In the genomic region with DNA sequence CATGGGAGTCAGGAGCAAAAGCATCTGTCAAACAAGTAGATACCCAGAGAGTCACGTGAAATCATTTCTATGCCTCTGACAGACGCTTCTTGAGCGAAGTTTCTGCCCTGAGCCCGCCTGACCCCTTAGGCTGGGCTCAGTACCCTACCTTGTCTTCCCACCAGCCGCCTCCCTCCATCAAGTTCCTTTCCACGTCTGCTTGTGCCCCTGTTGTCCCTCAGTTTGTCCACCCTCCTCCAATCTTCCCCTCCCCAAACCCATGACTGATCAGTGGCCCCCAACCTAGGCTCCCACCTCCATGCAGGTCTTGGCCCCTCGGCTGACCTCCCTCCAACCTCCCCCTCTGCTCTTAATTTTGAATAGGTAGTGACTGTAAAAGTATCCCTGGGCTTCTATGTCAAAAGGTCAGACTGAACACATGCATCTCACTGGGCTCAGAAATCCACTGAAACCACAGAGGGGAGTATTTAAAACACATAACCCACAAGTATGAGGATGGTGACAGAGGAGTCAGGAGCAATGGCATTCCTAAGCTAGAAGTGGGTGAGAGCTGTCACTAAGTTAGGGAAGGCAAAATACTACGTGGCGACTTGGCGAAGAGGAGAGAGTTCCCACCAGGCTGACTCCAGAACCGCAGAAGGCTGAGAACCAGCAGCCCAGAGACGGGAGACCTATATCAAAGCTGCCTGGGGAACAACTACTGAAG, we compare ENCODE assay signal across 9 cellular contexts. TPM values are rescaled to one million over a fixed set of nuclear protein-coding genes. Genes with fewer than 3 reads are reported as not detected.
DNase-seq lines count a peak whose midpoint lies in the region; ATAC-seq and TF ChIP-seq lines count a peak whose summit lies in the region.
"Had no signal": no experiment of that assay in that cellular context is flagged by ENCODE, and none has a peak within 500 bp of the region (broad histone marks: within the 10 kb centered on the region; RNA-seq: fewer than 3 reads in every experiment).

No MANE protein-coding gene starts in this region.

- no peaks in the 10 kb centered on the region for H3K9me3 ChIP-seq in BLaER1
- no peaks in the 10 kb centered on the region for H3K9me3 ChIP-seq in naive thymus-derived CD4-positive, alpha-beta T cell (ENCODE audit: control insufficient read depth in 2 of 3, low read length in 3 of 3)
- H3K9me3 ChIP-seq in MG63 = no peaks in the 10 kb centered on the region

- no peak for ATAC-seq in naive thymus-derived CD4-positive, alpha-beta T cell
- no peak for ATAC-seq in GM21360 (IDR thresholded peaks at IDR 0.05; ENCODE audit: unreplicated experiment)

- H3K9ac ChIP-seq in BLaER1 = peak overlapping the region; percentile 85

- peak overlapping the region; percentile 91 for H3K4me2 ChIP-seq in BLaER1

- TF ChIP-seq CTCF in astrocyte of the cerebellum (IDR thresholded peaks at IDR 0.05; ENCODE audit: low read depth, low read length, missing control alignments) = no peak

- H3K27ac Mint-ChIP-seq in naive thymus-derived CD4-positive, alpha-beta T cell = peak overlapping the region in 8 of 9 donors; percentile 14 to 100 (median 72)

- no peaks in the 10 kb centered on the region for H3K27me3 Mint-ChIP-seq in naive thymus-derived CD4-positive, alpha-beta T cell

- CTCF ChIA-PET in naive thymus-derived CD4-positive, alpha-beta T cell (lab: Charles Lee) = no interaction called here

- POLR2A ChIA-PET in naive thymus-derived CD4-positive, alpha-beta T cell (lab: Charles Lee) = interaction anchor here (0.6 to 2.3 kb wide), 3 partner anchors 25 to 36 kb away, joined by 3 to 11 read pairs (median 4); a partner anchor contains a TSS

- peaks cover 42% of the 10 kb centered on the region for H3K36me3 ChIP-seq in BLaER1
- H3K36me3 ChIP-seq in naive thymus-derived CD4-positive, alpha-beta T cell (ENCODE audit: control insufficient read depth in 2 of 3, insufficient read depth in 3 of 3, low read length in 3 of 3) = peaks cover 0 to 28% (median 0%) of the 10 kb centered on the region in 3 experiments
- peaks cover 19% of the 10 kb centered on the region for H3K36me3 ChIP-seq in MG63

- H3K4me3 ChIP-seq in BLaER1 (peak overlapping the region; percentile 74), astrocyte of the cerebellum (ENCODE audit: low read depth, low read length) (no peak overlapping the region), MG63 (no peak overlapping the region)
- peak overlapping the region; percentile 83 for H3K4me3 ChIP-seq in Jurkat, Clone E6-1 (ENCODE audit: low read length)
- H3K4me3 ChIP-seq in naive thymus-derived CD4-positive, alpha-beta T cell (ENCODE audit: low read length) = no peak overlapping the region

- peaks cover 0 to 11% (median 0%) of the 10 kb centered on the region in 5 donors for H3K36me3 Mint-ChIP-seq in naive thymus-derived CD4-positive, alpha-beta T cell

- no peaks in the 10 kb centered on the region for H3K27me3 ChIP-seq in BLaER1
- no peaks in the 10 kb centered on the region for H3K27me3 ChIP-seq in naive thymus-derived CD4-positive, alpha-beta T cell (ENCODE audit: control insufficient read depth in 2 of 2, insufficient read depth in 2 of 2, low read length in 2 of 2)
- no peaks in the 10 kb centered on the region for H3K27me3 ChIP-seq in MG63

- peaks cover 6 to 29% (median 17%) of the 10 kb centered on the region in 7 donors for H3K4me1 Mint-ChIP-seq in naive thymus-derived CD4-positive, alpha-beta T cell

- H3K4me1 ChIP-seq in BLaER1 = peaks cover 42% of the 10 kb centered on the region
- peaks cover 14 to 16% of the 10 kb centered on the region in 2 donors for H3K4me1 ChIP-seq in naive thymus-derived CD4-positive, alpha-beta T cell (ENCODE audit: control insufficient read depth in 2 of 2, insufficient read depth in 2 of 2, low read length in 2 of 2)

- intact Hi-C loops in naive thymus-derived CD4-positive, alpha-beta T cell (cut with micrococcal nuclease) = no loop called here
- intact Hi-C loops in cardiac septum (cut with DNase I) = no loop called here

- H3K27ac ChIP-seq in BLaER1 = peak overlapping the region; percentile 87
- H3K27ac ChIP-seq in naive thymus-derived CD4-positive, alpha-beta T cell (ENCODE audit: low read depth, low read length) = peak overlapping the region; percentile 91

- peaks cover 31% of the 10 kb centered on the region for H4K20me1 ChIP-seq in BLaER1

- no peak for DNase-seq in Jurkat, Clone E6-1 (ENCODE audit: low read depth, low spot score)
- DNase-seq in astrocyte of the cerebellum (ENCODE audit: low read depth) (peak; percentile 29), MG63 (no peak), cardiac septum (ENCODE audit: low spot score) (no peak), RPMI8226 (no peak)
- no peak for DNase-seq in naive thymus-derived CD4-positive, alpha-beta T cell
- DNase-seq: kidney had no signal

- H3K9me3 Mint-ChIP-seq in naive thymus-derived CD4-positive, alpha-beta T cell = no peaks in the 10 kb centered on the region

- peak overlapping the region in 9 of 10 donors; percentile 21 to 98 (median 55) for H3K4me3 Mint-ChIP-seq in naive thymus-derived CD4-positive, alpha-beta T cell

- in situ Hi-C loops in astrocyte of the cerebellum (cut with HindIII; ENCODE audit: low sequenced_read_pairs) = no loop called here

RNA-seq across cellular contexts. Expression of a gene that starts 1.7 kb away (rescaled TPM):
- polyA plus RNA-seq in Jurkat, Clone E6-1 (2012; ENCODE audit: insufficient read depth, insufficient read length) = 10.8 TPM
- 10 to 100 TPM in 4 of 5 experiments, 1 to 10 TPM in 1; 9.5 to 20.0 (median 15.1) TPM for total RNA-seq in naive thymus-derived CD4-positive, alpha-beta T cell
- 1 to 10 TPM; 3.2 to 6.0 TPM for polyA plus RNA-seq in naive thymus-derived CD4-positive, alpha-beta T cell
- total RNA-seq in MG63 (2014; rRNA removed; shearing (Covaris generic); ENCODE audit: low replicate concordance) = 18.4 and 23.5 TPM in 2 replicates
- total RNA-seq in cardiac septum = 5.8 TPM

RNA-seq across cellular contexts. Expression of a gene that starts 7.6 kb away (rescaled TPM):
- polyA plus RNA-seq in Jurkat, Clone E6-1 (2012; ENCODE audit: insufficient read depth, insufficient read length) = 5.7 TPM
- total RNA-seq in naive thymus-derived CD4-positive, alpha-beta T cell = 10 to 100 TPM; 14.2 to 28.0 (median 23.4) TPM
- 10 to 100 TPM in 1 of 2 donors, 1 to 10 TPM in 1; 9.3 to 20.8 TPM for polyA plus RNA-seq in naive thymus-derived CD4-positive, alpha-beta T cell
- total RNA-seq in MG63 (2014; rRNA removed; shearing (Covaris generic); ENCODE audit: low replicate concordance) = 15.2 and 16.0 TPM in 2 replicates
- total RNA-seq in cardiac septum = 5.1 TPM

RNA-seq across cellular contexts. Expression of a gene that starts 23.0 kb away (rescaled TPM):
- 8.6 TPM for polyA plus RNA-seq in Jurkat, Clone E6-1 (2012; ENCODE audit: insufficient read depth, insufficient read length)
- 10 to 100 TPM in 3 of 5 experiments, 1 to 10 TPM in 2; 9.1 to 13.9 (median 11.8) TPM for total RNA-seq in naive thymus-derived CD4-positive, alpha-beta T cell
- 1 to 10 TPM; 1.7 to 3.5 TPM for polyA plus RNA-seq in naive thymus-derived CD4-positive, alpha-beta T cell
- total RNA-seq in MG63 (2014; rRNA removed; shearing (Covaris generic); ENCODE audit: low replicate concordance) = 11.5 and 22.9 TPM in 2 replicates
- total RNA-seq in cardiac septum = 3.7 TPM

RNA-seq across cellular contexts. Expression of a gene that starts 34.5 kb away (rescaled TPM):
- not detected for polyA plus RNA-seq in Jurkat, Clone E6-1 (2012; ENCODE audit: insufficient read depth, insufficient read length)
- total RNA-seq in naive thymus-derived CD4-positive, alpha-beta T cell = 10 to 100 TPM in 2 of 5 experiments, 1 to 10 TPM in 3; 1.2 to 12.9 (median 4.9) TPM
- polyA plus RNA-seq in naive thymus-derived CD4-positive, alpha-beta T cell = 1 to 10 TPM; 2.4 to 3.6 TPM
- not detected in 2 replicates for total RNA-seq in MG63 (2014; rRNA removed; shearing (Covaris generic); ENCODE audit: low replicate concordance)
- total RNA-seq in cardiac septum = 5.4 TPM

RNA-seq across cellular contexts. Expression of a gene that starts 37.3 kb away (rescaled TPM):
- 32.6 TPM for polyA plus RNA-seq in Jurkat, Clone E6-1 (2012; ENCODE audit: insufficient read depth, insufficient read length)
- 10 to 100 TPM in 3 of 5 experiments, 1 to 10 TPM in 2; 5.9 to 14.1 (median 12.6) TPM for total RNA-seq in naive thymus-derived CD4-positive, alpha-beta T cell
- polyA plus RNA-seq in naive thymus-derived CD4-positive, alpha-beta T cell = 10 to 100 TPM; 18.4 to 26.9 TPM
- total RNA-seq in MG63 (2014; rRNA removed; shearing (Covaris generic); ENCODE audit: low replicate concordance) = 5.5 and 13.0 TPM in 2 replicates
- total RNA-seq in cardiac septum = 2.0 TPM

Comparison
In these comparisons a context has a peak if more than half of its experiments do, and no peak if none do; other contexts are left out.
1. H3K4me3 ChIP-seq: peak in BLaER1 (single experiment) and Jurkat, Clone E6-1 (single experiment); none in astrocyte of the cerebellum (single experiment), naive thymus-derived CD4-positive, alpha-beta T cell (single experiment) and MG63 (single experiment).